Comparison of ENCODE assay signal across 1 cellular context in genomic region chr19:58182989-58183821, GRCh38.
TF ChIP-seq lines count a peak whose summit lies in the region.

ZNF274 (plus strand) TSS chr19:58183061; CDS start chr19:58183966, 905 bp downstream.

TF ChIP-seq in HCT116, 20 proteins besides CTCF, POLR2A, EP300 and RAD21 (continued from another document):
- TF ChIP-seq, protein P1, sequence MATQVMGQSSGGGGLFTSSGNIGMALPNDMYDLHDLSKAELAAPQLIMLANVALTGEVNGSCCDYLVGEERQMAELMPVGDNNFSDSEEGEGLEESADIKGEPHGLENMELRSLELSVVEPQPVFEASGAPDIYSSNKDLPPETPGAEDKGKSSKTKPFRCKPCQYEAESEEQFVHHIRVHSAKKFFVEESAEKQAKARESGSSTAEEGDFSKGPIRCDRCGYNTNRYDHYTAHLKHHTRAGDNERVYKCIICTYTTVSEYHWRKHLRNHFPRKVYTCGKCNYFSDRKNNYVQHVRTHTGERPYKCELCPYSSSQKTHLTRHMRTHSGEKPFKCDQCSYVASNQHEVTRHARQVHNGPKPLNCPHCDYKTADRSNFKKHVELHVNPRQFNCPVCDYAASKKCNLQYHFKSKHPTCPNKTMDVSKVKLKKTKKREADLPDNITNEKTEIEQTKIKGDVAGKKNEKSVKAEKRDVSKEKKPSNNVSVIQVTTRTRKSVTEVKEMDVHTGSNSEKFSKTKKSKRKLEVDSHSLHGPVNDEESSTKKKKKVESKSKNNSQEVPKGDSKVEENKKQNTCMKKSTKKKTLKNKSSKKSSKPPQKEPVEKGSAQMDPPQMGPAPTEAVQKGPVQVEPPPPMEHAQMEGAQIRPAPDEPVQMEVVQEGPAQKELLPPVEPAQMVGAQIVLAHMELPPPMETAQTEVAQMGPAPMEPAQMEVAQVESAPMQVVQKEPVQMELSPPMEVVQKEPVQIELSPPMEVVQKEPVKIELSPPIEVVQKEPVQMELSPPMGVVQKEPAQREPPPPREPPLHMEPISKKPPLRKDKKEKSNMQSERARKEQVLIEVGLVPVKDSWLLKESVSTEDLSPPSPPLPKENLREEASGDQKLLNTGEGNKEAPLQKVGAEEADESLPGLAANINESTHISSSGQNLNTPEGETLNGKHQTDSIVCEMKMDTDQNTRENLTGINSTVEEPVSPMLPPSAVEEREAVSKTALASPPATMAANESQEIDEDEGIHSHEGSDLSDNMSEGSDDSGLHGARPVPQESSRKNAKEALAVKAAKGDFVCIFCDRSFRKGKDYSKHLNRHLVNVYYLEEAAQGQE (IDR thresholded peaks at IDR 0.05; ENCODE audit: low read depth), result no peak
TF ChIP-seq in HCT116: peak in this region for 9.
